ENCODE assay signal across 3 cellular contexts in the genomic region with DNA sequence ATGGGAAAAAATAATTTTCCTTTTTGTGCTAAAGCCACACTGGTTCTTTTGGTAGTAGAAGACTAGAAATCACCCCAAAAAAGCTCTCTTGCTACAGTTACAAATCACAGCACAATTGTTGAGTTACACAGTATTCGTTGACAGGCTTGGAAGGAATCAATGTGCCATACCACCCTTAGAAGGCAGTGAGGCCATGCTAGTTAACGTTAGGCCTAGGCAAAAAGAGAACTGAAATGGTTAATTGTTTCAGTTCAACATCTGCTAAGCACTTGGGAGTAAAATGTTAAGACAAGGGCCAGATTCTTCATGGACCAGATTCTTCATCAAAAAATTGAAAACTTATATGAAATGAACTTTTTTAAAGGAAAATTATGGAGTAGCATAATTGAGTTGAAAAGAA.
TF ChIP-seq lines count a peak whose summit lies in the region.

No MANE protein-coding gene starts in this region.

TF ChIP-seq in GM12891, 5 proteins besides CTCF, POLR2A, EP300 and RAD21:
- TF ChIP-seq SPI1 (IDR thresholded peaks at IDR 0.05; ENCODE audit: low read depth, low read length) (peak; percentile 64), TAF1 (IDR thresholded peaks at IDR 0.05; ENCODE audit: low read depth, low read length) (no peak)

TF ChIP-seq in IMR-90, 13 proteins besides CTCF, POLR2A, EP300 and RAD21:
- TF ChIP-seq CEBPB (IDR thresholded peaks at IDR 0.05; ENCODE audit: low read depth, low read length) (no peak), BHLHE40 (IDR thresholded peaks at IDR 0.05; ENCODE audit: low read depth, low read length) (no peak), RFX5 (IDR thresholded peaks at IDR 0.05; ENCODE audit: low read depth, low read length) (no peak), RCOR1 (IDR thresholded peaks at IDR 0.05; ENCODE audit: insufficient replicate concordance, low read length) (no peak), SMC3 (IDR thresholded peaks at IDR 0.05; ENCODE audit: low read depth, low read length) (no peak), MXI1 (IDR thresholded peaks at IDR 0.05; ENCODE audit: borderline replicate concordance, low read depth, low read length) (no peak), MAZ (IDR thresholded peaks at IDR 0.05; ENCODE audit: borderline replicate concordance, low read depth, low read length) (no peak), MAFK (IDR thresholded peaks at IDR 0.05; ENCODE audit: low read depth, low read length) (no peak), FOS (IDR thresholded peaks at IDR 0.05; ENCODE audit: low read depth, low read length) (no peak), CHD1 (IDR thresholded peaks at IDR 0.05; ENCODE audit: low read depth, low read length) (no peak), NFE2L2 (IDR thresholded peaks at IDR 0.05; ENCODE audit: low read depth, low read length) (no peak)
- TF ChIP-seq, protein P1, sequence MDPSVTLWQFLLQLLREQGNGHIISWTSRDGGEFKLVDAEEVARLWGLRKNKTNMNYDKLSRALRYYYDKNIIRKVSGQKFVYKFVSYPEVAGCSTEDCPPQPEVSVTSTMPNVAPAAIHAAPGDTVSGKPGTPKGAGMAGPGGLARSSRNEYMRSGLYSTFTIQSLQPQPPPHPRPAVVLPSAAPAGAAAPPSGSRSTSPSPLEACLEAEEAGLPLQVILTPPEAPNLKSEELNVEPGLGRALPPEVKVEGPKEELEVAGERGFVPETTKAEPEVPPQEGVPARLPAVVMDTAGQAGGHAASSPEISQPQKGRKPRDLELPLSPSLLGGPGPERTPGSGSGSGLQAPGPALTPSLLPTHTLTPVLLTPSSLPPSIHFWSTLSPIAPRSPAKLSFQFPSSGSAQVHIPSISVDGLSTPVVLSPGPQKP (IDR thresholded peaks at IDR 0.05; ENCODE audit: borderline replicate concordance, low read depth, low read length) = no peak
- TF ChIP-seq, protein P2, sequence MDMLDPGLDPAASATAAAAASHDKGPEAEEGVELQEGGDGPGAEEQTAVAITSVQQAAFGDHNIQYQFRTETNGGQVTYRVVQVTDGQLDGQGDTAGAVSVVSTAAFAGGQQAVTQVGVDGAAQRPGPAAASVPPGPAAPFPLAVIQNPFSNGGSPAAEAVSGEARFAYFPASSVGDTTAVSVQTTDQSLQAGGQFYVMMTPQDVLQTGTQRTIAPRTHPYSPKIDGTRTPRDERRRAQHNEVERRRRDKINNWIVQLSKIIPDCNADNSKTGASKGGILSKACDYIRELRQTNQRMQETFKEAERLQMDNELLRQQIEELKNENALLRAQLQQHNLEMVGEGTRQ (IDR thresholded peaks at IDR 0.05; ENCODE audit: low read depth, low read length) = no peak

TF ChIP-seq in K562, 482 proteins besides CTCF, POLR2A, EP300 and RAD21:
- TF ChIP-seq NFIX (CRISPR knock-in tag; IDR thresholded peaks at IDR 0.05; ENCODE audit: low read depth) = no peak
- no peak for TF ChIP-seq SRSF3 (IDR thresholded peaks at IDR 0.05; ENCODE audit: insufficient read depth, low read length)
- TF ChIP-seq ESRRA (IDR thresholded peaks at IDR 0.05; ENCODE audit: borderline replicate concordance, low read depth) = no peak
- TF ChIP-seq ZZZ3 (IDR thresholded peaks at IDR 0.05) = no peak
- TF ChIP-seq HEY1 (CRISPR knock-in tag; IDR thresholded peaks at IDR 0.05; ENCODE audit: borderline replicate concordance) = no peak
- TF ChIP-seq ZNF133 (CRISPR knock-in tag; IDR thresholded peaks at IDR 0.05) = no peak
- TF ChIP-seq KDM2B (CRISPR knock-in tag; IDR thresholded peaks at IDR 0.05) = no peak
- TF ChIP-seq, protein P3, sequence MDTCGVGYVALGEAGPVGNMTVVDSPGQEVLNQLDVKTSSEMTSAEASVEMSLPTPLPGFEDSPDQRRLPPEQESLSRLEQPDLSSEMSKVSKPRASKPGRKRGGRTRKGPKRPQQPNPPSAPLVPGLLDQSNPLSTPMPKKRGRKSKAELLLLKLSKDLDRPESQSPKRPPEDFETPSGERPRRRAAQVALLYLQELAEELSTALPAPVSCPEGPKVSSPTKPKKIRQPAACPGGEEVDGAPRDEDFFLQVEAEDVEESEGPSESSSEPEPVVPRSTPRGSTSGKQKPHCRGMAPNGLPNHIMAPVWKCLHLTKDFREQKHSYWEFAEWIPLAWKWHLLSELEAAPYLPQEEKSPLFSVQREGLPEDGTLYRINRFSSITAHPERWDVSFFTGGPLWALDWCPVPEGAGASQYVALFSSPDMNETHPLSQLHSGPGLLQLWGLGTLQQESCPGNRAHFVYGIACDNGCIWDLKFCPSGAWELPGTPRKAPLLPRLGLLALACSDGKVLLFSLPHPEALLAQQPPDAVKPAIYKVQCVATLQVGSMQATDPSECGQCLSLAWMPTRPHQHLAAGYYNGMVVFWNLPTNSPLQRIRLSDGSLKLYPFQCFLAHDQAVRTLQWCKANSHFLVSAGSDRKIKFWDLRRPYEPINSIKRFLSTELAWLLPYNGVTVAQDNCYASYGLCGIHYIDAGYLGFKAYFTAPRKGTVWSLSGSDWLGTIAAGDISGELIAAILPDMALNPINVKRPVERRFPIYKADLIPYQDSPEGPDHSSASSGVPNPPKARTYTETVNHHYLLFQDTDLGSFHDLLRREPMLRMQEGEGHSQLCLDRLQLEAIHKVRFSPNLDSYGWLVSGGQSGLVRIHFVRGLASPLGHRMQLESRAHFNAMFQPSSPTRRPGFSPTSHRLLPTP (IDR thresholded peaks at IDR 0.05; ENCODE audit: borderline replicate concordance, extremely low read depth, insufficient read length) = no peak
- TF ChIP-seq, protein P4, sequence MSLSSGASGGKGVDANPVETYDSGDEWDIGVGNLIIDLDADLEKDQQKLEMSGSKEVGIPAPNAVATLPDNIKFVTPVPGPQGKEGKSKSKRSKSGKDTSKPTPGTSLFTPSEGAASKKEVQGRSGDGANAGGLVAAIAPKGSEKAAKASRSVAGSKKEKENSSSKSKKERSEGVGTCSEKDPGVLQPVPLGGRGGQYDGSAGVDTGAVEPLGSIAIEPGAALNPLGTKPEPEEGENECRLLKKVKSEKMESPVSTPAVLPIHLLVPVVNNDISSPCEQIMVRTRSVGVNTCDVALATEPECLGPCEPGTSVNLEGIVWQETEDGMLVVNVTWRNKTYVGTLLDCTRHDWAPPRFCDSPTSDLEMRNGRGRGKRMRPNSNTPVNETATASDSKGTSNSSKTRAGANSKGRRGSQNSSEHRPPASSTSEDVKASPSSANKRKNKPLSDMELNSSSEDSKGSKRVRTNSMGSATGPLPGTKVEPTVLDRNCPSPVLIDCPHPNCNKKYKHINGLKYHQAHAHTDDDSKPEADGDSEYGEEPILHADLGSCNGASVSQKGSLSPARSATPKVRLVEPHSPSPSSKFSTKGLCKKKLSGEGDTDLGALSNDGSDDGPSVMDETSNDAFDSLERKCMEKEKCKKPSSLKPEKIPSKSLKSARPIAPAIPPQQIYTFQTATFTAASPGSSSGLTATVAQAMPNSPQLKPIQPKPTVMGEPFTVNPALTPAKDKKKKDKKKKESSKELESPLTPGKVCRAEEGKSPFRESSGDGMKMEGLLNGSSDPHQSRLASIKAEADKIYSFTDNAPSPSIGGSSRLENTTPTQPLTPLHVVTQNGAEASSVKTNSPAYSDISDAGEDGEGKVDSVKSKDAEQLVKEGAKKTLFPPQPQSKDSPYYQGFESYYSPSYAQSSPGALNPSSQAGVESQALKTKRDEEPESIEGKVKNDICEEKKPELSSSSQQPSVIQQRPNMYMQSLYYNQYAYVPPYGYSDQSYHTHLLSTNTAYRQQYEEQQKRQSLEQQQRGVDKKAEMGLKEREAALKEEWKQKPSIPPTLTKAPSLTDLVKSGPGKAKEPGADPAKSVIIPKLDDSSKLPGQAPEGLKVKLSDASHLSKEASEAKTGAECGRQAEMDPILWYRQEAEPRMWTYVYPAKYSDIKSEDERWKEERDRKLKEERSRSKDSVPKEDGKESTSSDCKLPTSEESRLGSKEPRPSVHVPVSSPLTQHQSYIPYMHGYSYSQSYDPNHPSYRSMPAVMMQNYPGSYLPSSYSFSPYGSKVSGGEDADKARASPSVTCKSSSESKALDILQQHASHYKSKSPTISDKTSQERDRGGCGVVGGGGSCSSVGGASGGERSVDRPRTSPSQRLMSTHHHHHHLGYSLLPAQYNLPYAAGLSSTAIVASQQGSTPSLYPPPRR (CRISPR knock-in tag; IDR thresholded peaks at IDR 0.05; ENCODE audit: borderline replicate concordance) = no peak
- TF ChIP-seq NFRKB (IDR thresholded peaks at IDR 0.05; ENCODE audit: low read depth) = no peak
- TF ChIP-seq TEAD4 (IDR thresholded peaks at IDR 0.05; ENCODE audit: low read length) = no peak
- no peak for TF ChIP-seq TEAD4 (CRISPR knock-in tag; IDR thresholded peaks at IDR 0.05; ENCODE audit: borderline replicate concordance)
- no peak for TF ChIP-seq MTF1 (CRISPR knock-in tag; IDR thresholded peaks at IDR 0.05; ENCODE audit: borderline replicate concordance)
- no peak for TF ChIP-seq BCL6 (CRISPR knock-in tag; IDR thresholded peaks at IDR 0.05)
- TF ChIP-seq, protein P5, sequence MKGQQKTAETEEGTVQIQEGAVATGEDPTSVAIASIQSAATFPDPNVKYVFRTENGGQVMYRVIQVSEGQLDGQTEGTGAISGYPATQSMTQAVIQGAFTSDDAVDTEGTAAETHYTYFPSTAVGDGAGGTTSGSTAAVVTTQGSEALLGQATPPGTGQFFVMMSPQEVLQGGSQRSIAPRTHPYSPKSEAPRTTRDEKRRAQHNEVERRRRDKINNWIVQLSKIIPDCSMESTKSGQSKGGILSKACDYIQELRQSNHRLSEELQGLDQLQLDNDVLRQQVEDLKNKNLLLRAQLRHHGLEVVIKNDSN (CRISPR knock-in tag; IDR thresholded peaks at IDR 0.05) = no peak
